Comparison of ENCODE assay signal across 28 cellular contexts in genomic region chrX:137072396-137072795, GRCh38. TPM values are rescaled to one million over a fixed set of nuclear protein-coding genes. Genes with fewer than 3 reads are reported as not detected.
"Had no signal": no experiment of that assay in that cellular context is flagged by ENCODE, and none has a peak within 500 bp of the region (broad histone marks: within the 10 kb centered on the region; RNA-seq: fewer than 3 reads in every experiment).

No MANE protein-coding gene starts in this region.

- H3K27ac ChIP-seq: RWPE1 had no signal

- H3K9me3 ChIP-seq: SK-N-SH had no signal

- ATAC-seq: HepG2, Panc1, T-cell had no signal

- H3K4me2 ChIP-seq: SK-N-SH had no signal

- FAIRE-seq: HepG2 had no signal

- DNase-seq: IMR-90, Karpas-422, KG1, MV-4-11, NCI-H1048, NCI-H1105, NCI-H1417, NCI-H1436 treated with DMSO at 0.1 percent for 48 hours, NCI-H1694, NCI-H187 treated with DMSO at 0.1 percent for 48 hours, NCI-H2081, NCI-H2107, NCI-H2171 treated with DMSO at 0.1 percent for 48 hours, NCI-H345, NCI-H446 treated with DMSO at 0.1 percent for 48 hours, NCI-H510A treated with DMSO at 0.1 percent for 48 hours, NCI-H69, NCI-H774, SHP77, SK-N-SH, SW 1271, T-cell had no signal

RNA-seq across cellular contexts. Expression of gene GPR101, which starts 38.6 kb away (rescaled TPM):
- total RNA-seq: HepG2, HT1080, IMR-90, M059J, SK-MEL-5 had no signal
- polyA plus RNA-seq: HepG2, IMR-90, SK-N-SH had no signal
